8 cellular contexts compared by ENCODE assay signal in genomic region chr6:35719830-35720733, GRCh38. TPM values are rescaled to one million over a fixed set of nuclear protein-coding genes. Genes with fewer than 3 reads are reported as not detected.
DNase-seq lines count a peak whose midpoint lies in the region; ATAC-seq and TF ChIP-seq lines count a peak whose summit lies in the region.

No MANE protein-coding gene starts in this region.

- 31 to 43% methylated on average over 21 of the region's 21 CpGs for WGBS in aorta, 2 donors

- no peaks in the 10 kb centered on the region for H3K9me3 ChIP-seq in effector memory CD4-positive, alpha-beta T cell (ENCODE audit: control insufficient read depth, low read length)
- no peaks in the 10 kb centered on the region for H3K9me3 ChIP-seq in mucosa of descending colon
- H3K9me3 ChIP-seq in aorta (ENCODE audit: control insufficient read depth, low read length): no peaks in the 10 kb centered on the region

- CTCF ChIA-PET in RWPE1 (lab: Yijun Ruan, JAX): no interaction called here

- peaks cover 40% of the 10 kb centered on the region for H3K4me1 ChIP-seq in effector memory CD4-positive, alpha-beta T cell (ENCODE audit: control insufficient read depth, insufficient read depth, low read length, poor library complexity, severe bottlenecking)
- H3K4me1 ChIP-seq in mucosa of descending colon (ENCODE audit: low read depth): peaks cover 54% of the 10 kb centered on the region
- no peaks in the 10 kb centered on the region for H3K4me1 ChIP-seq in aorta (ENCODE audit: control insufficient read depth in 1 of 2, insufficient read depth in 2 of 2, low read length in 2 of 2)

- DNase-seq in RWPE1 (ENCODE audit: low spot score) (no peak), mucosa of descending colon (peak; percentile 34 to 74 (median 46)), aorta (peak in 1 of 2 donors; percentile 76), NCI-H82 treated with DMSO at 0.1 percent for 48 hours (lab: John Stamatoyannopoulos, UW; ENCODE audit: unreplicated experiment) (no peak)
- no peak for DNase-seq in effector memory CD4-positive, alpha-beta T cell

- H3K27me3 ChIP-seq in effector memory CD4-positive, alpha-beta T cell (replicated peaks; ENCODE audit: control insufficient read depth, insufficient read depth, low read length, poor library complexity, severe bottlenecking): no peaks in the 10 kb centered on the region
- no peaks in the 10 kb centered on the region for H3K27me3 ChIP-seq in aorta (ENCODE audit: control insufficient read depth in 1 of 2, insufficient read depth in 2 of 2, low read length in 1 of 2)

- TF ChIP-seq CTCF in RWPE1 (conservative IDR thresholded peaks at IDR 0.05; ENCODE audit: low read depth): no peak
- no peak for TF ChIP-seq CTCF in mucosa of descending colon (IDR thresholded peaks at IDR 0.05)

- intact Hi-C loops in mucosa of descending colon (cut with DNase I, micrococcal nuclease): no loop called here
- intact Hi-C loops in aorta (cut with DNase I): no loop called here

- ATAC-seq in GM18505 (IDR thresholded peaks at IDR 0.05; ENCODE audit: unreplicated experiment) (peak; percentile 58), HG02610 (IDR thresholded peaks at IDR 0.05; ENCODE audit: unreplicated experiment) (peak; percentile 60), mucosa of descending colon (peak; percentile 27), aorta (ENCODE audit: low FRiP score) (peak; percentile 55), HG03025 (IDR thresholded peaks at IDR 0.05; ENCODE audit: low FRiP score, unreplicated experiment) (no peak)

- H3K27ac ChIP-seq in RWPE1: peak overlapping the region; percentile 33
- H3K27ac ChIP-seq in effector memory CD4-positive, alpha-beta T cell (ENCODE audit: insufficient read depth, low read length, poor library complexity, severe bottlenecking): peak overlapping the region; percentile 45
- H3K27ac ChIP-seq in aorta (ENCODE audit: low read depth in 1 of 2, low read length in 2 of 2): peak overlapping the region in 1 of 2 donors; percentile 10

- no peaks in the 10 kb centered on the region for H3K36me3 ChIP-seq in effector memory CD4-positive, alpha-beta T cell (ENCODE audit: control insufficient read depth, insufficient read depth, low read length)
- H3K36me3 ChIP-seq in mucosa of descending colon (ENCODE audit: low read depth): no peaks in the 10 kb centered on the region
- H3K36me3 ChIP-seq in aorta (ENCODE audit: control insufficient read depth in 1 of 2, insufficient read depth in 2 of 2, low read length in 1 of 2): no peaks in the 10 kb centered on the region

- POLR2A ChIA-PET in RWPE1 (lab: Yijun Ruan, JAX; ENCODE audit: low non-redundant PET): no interaction called here

- H3K4me3 ChIP-seq in effector memory CD4-positive, alpha-beta T cell (ENCODE audit: insufficient read depth, low read depth, low read length, poor library complexity, severe bottlenecking): no peak overlapping the region
- no peak overlapping the region for H3K4me3 ChIP-seq in mucosa of descending colon
- H3K4me3 ChIP-seq in aorta (ENCODE audit: low read length in 2 of 2): no peak overlapping the region

- TF ChIP-seq POLR2A in GM18505 (IDR thresholded peaks at IDR 0.05; ENCODE audit: borderline replicate concordance, extremely low read depth, insufficient read depth, insufficient read length): no peak

RNA-seq across cellular contexts. Expression of gene ARMC12, which starts 16.8 kb away (rescaled TPM):
- total RNA-seq in mucosa of descending colon (under 1 TPM; 0.31 to 0.55 (median 0.44) TPM), aorta (1 to 10 TPM in 1 of 2 donors, under 1 TPM in 1; 0.52 to 1.4 TPM)
- 1 to 10 TPM in 1 of 2 donors, under 1 TPM in 1; 0.25 to 6.4 TPM for polyA plus RNA-seq in aorta

RNA-seq across cellular contexts. Expression of gene FKBP5, which starts 31.4 kb away (rescaled TPM):
- total RNA-seq in mucosa of descending colon: 100 to 1,000 TPM in 2 of 3 donors, 10 to 100 TPM in 1; 22.1 to 174 (median 150) TPM
- 10 to 100 TPM; 25.1 to 96.1 TPM for total RNA-seq in aorta
- 100 to 1,000 TPM in 1 of 2 donors, 10 to 100 TPM in 1; 79.2 to 102 TPM for polyA plus RNA-seq in aorta

RNA-seq across cellular contexts. Expression of gene CLPSL2, which starts 56.3 kb away (rescaled TPM):
- not detected for total RNA-seq in mucosa of descending colon
- not detected for total RNA-seq in aorta
- polyA plus RNA-seq in aorta: not detected

Comparison
In these comparisons a context has a peak if more than half of its experiments do, and no peak if none do; other contexts are left out.
1. DNase-seq: peak in mucosa of descending colon (3 of 3); none in RWPE1 (single experiment), effector memory CD4-positive, alpha-beta T cell (0 of 3) and NCI-H82 treated with DMSO at 0.1 percent for 48 hours (single experiment).